ENCODE assay signal across 10 cellular contexts in the genomic region with DNA sequence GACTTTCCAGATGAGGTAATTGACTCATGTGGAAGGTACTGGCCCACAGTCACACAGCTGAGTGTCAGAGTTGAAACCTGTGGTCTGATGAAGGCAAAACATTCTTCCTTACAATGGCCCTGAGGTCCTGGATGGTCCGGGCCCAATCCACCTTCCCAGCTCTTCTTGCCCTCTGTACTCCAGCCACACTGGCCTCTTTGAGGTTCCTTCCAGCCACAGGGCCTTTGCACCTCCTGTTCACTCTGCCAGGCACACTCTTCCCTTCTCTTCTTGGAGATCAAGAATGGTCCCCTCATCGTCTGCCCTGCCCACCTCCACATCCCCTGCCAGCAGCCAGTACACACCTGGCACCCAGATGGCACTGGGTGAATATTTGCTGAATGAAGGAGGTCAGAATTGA.
"Had no signal": no experiment of that assay in that cellular context is flagged by ENCODE, and none has a peak within 500 bp of the region (broad histone marks: within the 10 kb centered on the region; RNA-seq: fewer than 3 reads in every experiment).

No MANE protein-coding gene starts in this region.

- H2AFZ ChIP-seq: GM23338 had no signal

- H3K27ac ChIP-seq: HL-60, KMS-11 had no signal

- H3K9me3 Mint-ChIP-seq: GM23338, H9, HFFc6 had no signal

- FAIRE-seq: H1, H54 had no signal

- H3K4me3 ChIP-seq: GM23338 had no signal

- H3K4me2 ChIP-seq: GM23338, KMS-11 had no signal

- H3K4me3 Mint-ChIP-seq: GM23338, H9, HFFc6 had no signal

- DNase-seq: H9, HCEC 1CT, HFFc6, IMR-90, KBM-7 had no signal

- H3K27ac Mint-ChIP-seq: GM23338, HFFc6 had no signal

- ATAC-seq: GM23338 had no signal

- H3K9ac ChIP-seq: KMS-11 had no signal
